1 cellular context compared by ENCODE assay signal in genomic region chr1:159924025-159924790, GRCh38.
TF ChIP-seq lines count a peak whose summit lies in the region.

No MANE protein-coding gene starts in this region.

TF ChIP-seq in HEK293, 187 proteins besides CTCF, POLR2A, EP300 and RAD21 (continued from another document and continues in another):
- TF ChIP-seq PRDM10 (tag by site-specific recombination; IDR thresholded peaks at IDR 0.05) (peak; percentile 100), REPIN1 (tag by site-specific recombination; IDR thresholded peaks at IDR 0.05; ENCODE audit: low read depth) (no peak), ZNF624 (tag by site-specific recombination; IDR thresholded peaks at IDR 0.05) (no peak), ZNF629 (tag by site-specific recombination; IDR thresholded peaks at IDR 0.05) (peak; percentile 95), ZNF473 (tag by site-specific recombination; IDR thresholded peaks at IDR 0.05) (no peak), SALL2 (tag by site-specific recombination; IDR thresholded peaks at IDR 0.05; ENCODE audit: borderline replicate concordance) (no peak), ZNF544 (tag by site-specific recombination; IDR thresholded peaks at IDR 0.05) (no peak), RBAK (tag by site-specific recombination; IDR thresholded peaks at IDR 0.05) (no peak), ZNF302 (tag by site-specific recombination; IDR thresholded peaks at IDR 0.05; ENCODE audit: low read depth) (no peak), ZFP37 (tag by site-specific recombination; IDR thresholded peaks at IDR 0.05) (peak; percentile 54), ZNF24 (tag by site-specific recombination; IDR thresholded peaks at IDR 0.05) (peak; percentile 86), ZNF76 (tag by site-specific recombination; IDR thresholded peaks at IDR 0.05; ENCODE audit: borderline replicate concordance, low read depth) (peak; percentile 75), ZNF623 (tag by site-specific recombination; IDR thresholded peaks at IDR 0.05) (no peak), ZNF596 (tag by site-specific recombination; IDR thresholded peaks at IDR 0.05) (no peak), ZNF518A (tag by site-specific recombination; conservative IDR thresholded peaks at IDR 0.05; ENCODE audit: low read depth) (0 out of 2 replicates have a peak, but pooled peaks have one; percentile 15), ZNF837 (tag by site-specific recombination; IDR thresholded peaks at IDR 0.05) (no peak), KLF9 (tag by site-specific recombination; IDR thresholded peaks at IDR 0.05; ENCODE audit: low read depth) (peak; percentile 97), ZNF707 (tag by site-specific recombination; IDR thresholded peaks at IDR 0.05) (no peak), ZNF292 (tag by site-specific recombination; IDR thresholded peaks at IDR 0.05; ENCODE audit: borderline replicate concordance, low read depth) (no peak), PRDM2 (tag by site-specific recombination; IDR thresholded peaks at IDR 0.05; ENCODE audit: borderline replicate concordance) (no peak), ZNF692 (tag by site-specific recombination; IDR thresholded peaks at IDR 0.05) (peak; percentile 78), ZNF677 (tag by site-specific recombination; IDR thresholded peaks at IDR 0.05) (no peak), ZNF391 (tag by site-specific recombination; IDR thresholded peaks at IDR 0.05; ENCODE audit: borderline replicate concordance, low read depth) (peak; percentile 98), ZNF202 (tag by site-specific recombination; IDR thresholded peaks at IDR 0.05; ENCODE audit: borderline replicate concordance) (no peak), ZBTB21 (tag by site-specific recombination; IDR thresholded peaks at IDR 0.05) (peak; percentile 73), ZNF274 (IDR thresholded peaks at IDR 0.05; ENCODE audit: low read length) (no peak), ZNF274 (tag by site-specific recombination; IDR thresholded peaks at IDR 0.05; ENCODE audit: borderline replicate concordance) (no peak), SP3 (tag by site-specific recombination; IDR thresholded peaks at IDR 0.05) (peak; percentile 95), ZBTB20 (tag by site-specific recombination; IDR thresholded peaks at IDR 0.05) (peak; percentile 22; the same call in 1 of the 2 replicates), ZNF843 (tag by site-specific recombination; IDR thresholded peaks at IDR 0.05) (peak; percentile 94), HIC1 (tag by site-specific recombination; IDR thresholded peaks at IDR 0.05) (peak; percentile 100), ZNF580 (tag by site-specific recombination; IDR thresholded peaks at IDR 0.05) (peak; percentile 47), SCRT1 (tag by site-specific recombination; IDR thresholded peaks at IDR 0.05; ENCODE audit: borderline replicate concordance) (no peak), ZNF214 (tag by site-specific recombination; IDR thresholded peaks at IDR 0.05; ENCODE audit: borderline replicate concordance) (no peak), ZNF350 (tag by site-specific recombination; IDR thresholded peaks at IDR 0.05) (no peak), ZSCAN16 (tag by site-specific recombination; IDR thresholded peaks at IDR 0.05) (no peak), ZNF670 (tag by site-specific recombination; IDR thresholded peaks at IDR 0.05; ENCODE audit: low read depth) (no peak), OSR2 (tag by site-specific recombination; IDR thresholded peaks at IDR 0.05) (peak; percentile 70), KLF7 (tag by site-specific recombination; IDR thresholded peaks at IDR 0.05; ENCODE audit: borderline replicate concordance) (peak; percentile 100), ZNF521 (tag by site-specific recombination; IDR thresholded peaks at IDR 0.05) (no peak), ZNF664 (tag by site-specific recombination; IDR thresholded peaks at IDR 0.05) (no peak), ZNF513 (tag by site-specific recombination; IDR thresholded peaks at IDR 0.05) (no peak; the same call in 1 of the 2 replicates), PRDM1 (tag by site-specific recombination; IDR thresholded peaks at IDR 0.05) (peak; percentile 35; the same call in 1 of the 2 replicates), ZNF48 (tag by site-specific recombination; IDR thresholded peaks at IDR 0.05) (no peak), ZNF221 (tag by site-specific recombination; IDR thresholded peaks at IDR 0.05; ENCODE audit: borderline replicate concordance) (no peak)
